ENCODE assay signal across 13 cellular contexts in the genomic region with DNA sequence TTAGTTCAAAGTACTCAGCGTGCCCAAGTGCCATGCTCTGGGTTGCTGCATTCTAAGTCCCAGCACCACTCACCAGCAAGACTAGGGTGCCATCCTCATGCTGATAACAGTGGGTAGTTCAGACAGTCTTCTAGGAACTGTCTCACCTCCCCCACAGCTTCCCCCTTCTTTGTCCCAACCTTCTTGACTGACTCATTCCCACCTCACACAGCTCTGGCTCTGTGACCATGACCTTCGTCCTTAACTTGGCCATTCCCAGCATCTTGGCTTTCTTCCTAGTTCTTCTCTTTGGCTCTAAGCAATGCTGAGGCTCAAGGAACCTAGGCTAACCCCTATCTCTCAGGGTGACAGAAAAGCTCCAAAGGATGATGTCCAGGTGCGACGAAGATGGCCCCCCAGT. TPM values are rescaled to one million over a fixed set of nuclear protein-coding genes. Genes with fewer than 3 reads are reported as not detected.
DNase-seq lines count a peak whose midpoint lies in the region; TF ChIP-seq lines count a peak whose summit lies in the region.
"Had no signal": no experiment of that assay in that cellular context is flagged by ENCODE, and none has a peak within 500 bp of the region (broad histone marks: within the 10 kb centered on the region; RNA-seq: fewer than 3 reads in every experiment).

No MANE protein-coding gene starts in this region.

- H3K36me3 ChIP-seq in PC-9 (ENCODE audit: low read depth): no peaks in the 10 kb centered on the region
- H3K36me3 ChIP-seq in esophagus squamous epithelium: no peaks in the 10 kb centered on the region
- no peaks in the 10 kb centered on the region for H3K36me3 ChIP-seq in testis (ENCODE audit: low read depth, missing control alignments)

- H3K79me2 ChIP-seq in PC-9 (ENCODE audit: low read depth): no peaks in the 10 kb centered on the region

- no peaks in the 10 kb centered on the region for H4K20me1 ChIP-seq in PC-9 (ENCODE audit: insufficient read depth)

- peak overlapping the region; percentile 37 for H3K4me2 ChIP-seq in PC-9

- no peak overlapping the region for H2AFZ ChIP-seq in PC-9

- BruUV-seq in PC-9 (replicated peaks; lab: Mats Ljungman, UMichigan): no TSS peak

- CTCF ChIA-PET in PC-9 (lab: Charles Lee): no interaction called here

- peaks cover 26% of the 10 kb centered on the region for H3F3A ChIP-seq in PC-9 (ENCODE audit: insufficient read depth, low read depth)

- H3K9me2 ChIP-seq in PC-9 (ENCODE audit: insufficient read depth): no peaks in the 10 kb centered on the region

- peaks cover 36% of the 10 kb centered on the region for H3K4me1 ChIP-seq in PC-9 (replicated peaks; ENCODE audit: insufficient read depth)
- peaks cover 0 to 15% (median 3%) of the 10 kb centered on the region in 3 donors for H3K4me1 ChIP-seq in esophagus squamous epithelium
- H3K4me1 ChIP-seq in testis: peaks cover 13% of the 10 kb centered on the region

- H3K9me3 ChIP-seq in PC-9 (ENCODE audit: insufficient read depth, low read depth): no peaks in the 10 kb centered on the region
- no peaks in the 10 kb centered on the region for H3K9me3 ChIP-seq in esophagus squamous epithelium
- H3K9me3 ChIP-seq in testis: no peaks in the 10 kb centered on the region

- POLR2A ChIA-PET in PC-9 (lab: Charles Lee; ENCODE audit: unreplicated experiment): no interaction called here

- TF ChIP-seq CTCF in HL-60 (IDR thresholded peaks at IDR 0.05; ENCODE audit: insufficient read depth, low read length) (no peak), PC-9 (conservative IDR thresholded peaks at IDR 0.05) (no peak), esophagus squamous epithelium (IDR thresholded peaks at IDR 0.05) (no peak), testis (IDR thresholded peaks at IDR 0.05) (no peak)

- H3K27ac ChIP-seq in HL-60 (replicated peaks) (peak overlapping the region; percentile 83), PC-9 (no peak overlapping the region), esophagus squamous epithelium (peak overlapping the region in 3 of 4 donors; percentile 44 to 71 (median 67)), testis (no peak overlapping the region)

- H3K27me3 ChIP-seq in HL-60 (ENCODE audit: insufficient read depth, poor library complexity, severe bottlenecking) (no peaks in the 10 kb centered on the region), PC-9 (ENCODE audit: insufficient read depth, low read depth) (no peaks in the 10 kb centered on the region), esophagus squamous epithelium (peaks cover 0 to 9% (median 0%) of the 10 kb centered on the region in 4 donors), testis (no peaks in the 10 kb centered on the region)

- no peak for TF ChIP-seq POLR2A in esophagus squamous epithelium (IDR thresholded peaks at IDR 0.05)
- no peak for TF ChIP-seq POLR2A in testis (IDR thresholded peaks at IDR 0.05)

- WGBS in esophagus squamous epithelium, 2 donors: 78 to 85% methylated on average over 3 to 4 of the region's 4 CpGs
- 57 to 70% methylated on average over 4 of the region's 4 CpGs for WGBS in testis, 2 donors

- H3K4me3 ChIP-seq in HL-60 (replicated peaks; ENCODE audit: insufficient read depth, low read length) (no peak overlapping the region), PC-9 (no peak overlapping the region), esophagus squamous epithelium (no peak overlapping the region), testis (no peak overlapping the region)

- intact Hi-C loops in PC-9 (cut with micrococcal nuclease; ENCODE audit: unreplicated experiment): no loop called here
- intact Hi-C loops in esophagus squamous epithelium (cut with DNase I): no loop called here
- intact Hi-C loops in testis (cut with DNase I; ENCODE audit: low total_unique reads): no loop called here

- DNase-seq in HL-60 (ENCODE audit: low read depth in 1 of 2, low spot score in 1 of 2) (peak in 1 of 2 experiments; percentile 57), PC-9 (peak in 1 of 2 experiments; percentile 51), esophagus squamous epithelium (lab: John Stamatoyannopoulos, UW) (no peak), testis (peak; percentile 45), COR-L47 (lab: John Stamatoyannopoulos, UW) (no peak), DMS53 (lab: John Stamatoyannopoulos, UW) (no peak), cerebellar nuclear complex (lab: John Stamatoyannopoulos, UW) (no peak)
- DNase-seq: activated CD4-positive, alpha-beta T cell treated with anti-CD3 and anti-CD28 coated beads for 36 hours; NCI-H1436; NCI-H510A; nucleus accumbens; stimulated activated CD4-positive, alpha-beta T cell treated with anti-CD3 and anti-CD28 coated beads, Interleukin-4, amount 100 ng/mL, for 4 hours; SW 1271 had no signal

RNA-seq across cellular contexts. Expression of a gene that starts 20.0 kb away (rescaled TPM):
- total RNA-seq in PC-9 (2021): 0.70 and 1.1 TPM in 2 replicates
- 10 to 100 TPM in 2 of 4 donors, 1 to 10 TPM in 2; 5.7 to 28.6 (median 10.0) TPM for total RNA-seq in esophagus squamous epithelium
- total RNA-seq in testis: 1 to 10 TPM; 3.7 to 9.5 TPM
- polyA plus RNA-seq in testis (ENCODE audit: insufficient read depth, low read depth, low replicate concordance): 12.3 TPM

Comparison
In these comparisons a context has a peak if more than half of its experiments do, and no peak if none do; other contexts are left out.
1. H3K27ac ChIP-seq: peak in HL-60 (single experiment) and esophagus squamous epithelium (3 of 4); none in PC-9 (single experiment) and testis (0 of 2).